ENCODE assay signal across 8 cellular contexts in the genomic region with DNA sequence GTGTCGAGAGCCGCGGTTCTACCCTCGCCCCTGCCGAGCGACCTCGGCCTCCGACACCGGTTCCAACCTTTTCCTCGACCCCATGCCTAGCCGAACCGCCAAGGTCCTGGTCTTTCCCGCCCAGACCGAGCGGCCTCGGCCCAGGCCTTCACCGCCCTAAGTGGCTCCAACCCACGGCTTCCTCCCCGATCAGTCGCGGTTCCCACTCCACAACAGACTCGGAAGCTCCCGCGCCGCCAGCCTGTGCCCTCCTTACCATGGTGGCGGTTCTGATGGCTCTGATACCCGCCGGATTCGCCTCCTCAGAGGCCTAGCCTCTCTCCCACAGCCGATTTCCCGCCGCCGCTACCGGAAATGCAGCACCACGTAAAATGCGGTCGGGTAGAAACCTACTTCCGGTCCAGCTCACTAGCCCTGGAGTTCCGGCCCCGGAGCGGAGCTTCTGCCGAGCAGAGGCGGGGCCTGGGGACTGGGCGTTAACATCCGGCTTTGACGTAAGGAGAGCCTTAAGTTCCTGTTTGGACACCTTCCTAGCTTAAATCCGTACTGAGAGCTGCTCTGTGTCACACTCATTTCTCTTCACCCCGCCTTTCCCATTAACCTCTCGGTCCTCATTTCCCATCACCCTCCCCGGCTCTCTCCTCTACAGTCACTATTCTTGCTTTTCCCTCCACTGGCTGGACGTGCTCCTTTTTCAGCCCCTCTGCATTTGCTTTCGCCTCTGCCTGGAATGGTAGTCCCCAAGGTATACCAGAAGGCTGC. TPM values are rescaled to one million over a fixed set of nuclear protein-coding genes. Genes with fewer than 3 reads are reported as not detected.
DNase-seq lines count a peak whose midpoint lies in the region; ATAC-seq and TF ChIP-seq lines count a peak whose summit lies in the region.

A gene (minus strand): TSS at position 358 of the 762 bp plus-strand sequence. CDS start 99 bp downstream, at position 259.

- POLR2A ChIA-PET in PC-9 (lab: Charles Lee; ENCODE audit: unreplicated experiment): interaction anchor here (0.5 to 1.7 kb wide), 14 partner anchors 25 to 1190 kb away, joined by 3 to 28 read pairs (median 4); a partner anchor contains a TSS

- H3K9me3 ChIP-seq in PC-9 (ENCODE audit: insufficient read depth, low read depth): no peaks in the 10 kb centered on the region
- H3K9me3 ChIP-seq in mucosa of rectum (ENCODE audit: control insufficient read depth in 2 of 2, low read length in 2 of 2): no peaks in the 10 kb centered on the region

- DNase-seq in DMS153 (lab: John Stamatoyannopoulos, UW): peak; percentile 98
- DNase-seq in Jurkat, Clone E6-1 (ENCODE audit: low read depth, low spot score): peak; percentile 99
- DNase-seq in PC-9: peak; percentile 96
- DNase-seq in activated T-cell treated with anti-CD3 and anti-CD28 coated beads, Interleukin-2, amount 50 U/mL, for 1 hour: peak; percentile 96
- peak; percentile 99 for DNase-seq in erythroblast (lab: John Stamatoyannopoulos, UW)
- peak; percentile 96 for DNase-seq in stimulated activated CD8-positive, alpha-beta memory T cell treated with anti-CD3 and anti-CD28 coated beads, Interleukin-4, amount 100 ng/mL, for 48 hours

- peak within 1 kb of the TSS; percentile 90 for H3K27ac ChIP-seq in PC-9
- H3K27ac ChIP-seq in mucosa of rectum (ENCODE audit: low read depth in 2 of 2, low read length in 2 of 2): peak within 1 kb of the TSS; percentile 93

- H3F3A ChIP-seq in PC-9 (ENCODE audit: insufficient read depth, low read depth): peaks cover 27% of the 10 kb centered on the region

- peaks cover 42% of the 10 kb centered on the region for H4K20me1 ChIP-seq in PC-9 (ENCODE audit: insufficient read depth)

- peak; percentile 98 for TF ChIP-seq POLR2A in erythroblast (IDR thresholded peaks at IDR 0.05; ENCODE audit: low read length)

- BruUV-seq in PC-9 (replicated peaks; lab: Mats Ljungman, UMichigan): TSS peak; percentile 94

- H3K4me2 ChIP-seq in PC-9: peak within 1 kb of the TSS; percentile 100

- peak within 1 kb of the TSS; percentile 94 for H2AFZ ChIP-seq in PC-9

- intact Hi-C loops in PC-9 (cut with micrococcal nuclease; ENCODE audit: unreplicated experiment): loop anchor here (1.0 kb wide), 1 partner anchor 177 kb away; no protein-coding TSS in a partner anchor

- peak within 1 kb of the TSS; percentile 91 for H3K4me3 ChIP-seq in Jurkat, Clone E6-1 (ENCODE audit: low read length)
- H3K4me3 ChIP-seq in PC-9: peak within 1 kb of the TSS; percentile 92
- H3K4me3 ChIP-seq in mucosa of rectum (ENCODE audit: low read length in 2 of 2): peak within 1 kb of the TSS; percentile 79 to 93

- H3K36me3 ChIP-seq in PC-9 (ENCODE audit: low read depth) (peaks cover 33% of the 10 kb centered on the region), mucosa of rectum (ENCODE audit: control insufficient read depth in 2 of 2, insufficient read depth in 2 of 2, low read length in 2 of 2) (peaks cover 9 to 28% of the 10 kb centered on the region in 2 donors)

- CTCF ChIA-PET in PC-9 (lab: Charles Lee): interaction anchor here (0.6 to 1.1 kb wide), 2 partner anchors 51 to 54 kb away, joined by 3 to 4 read pairs; no protein-coding TSS in a partner anchor

- no peaks in the 10 kb centered on the region for H3K27me3 ChIP-seq in PC-9 (ENCODE audit: insufficient read depth, low read depth)
- H3K27me3 ChIP-seq in mucosa of rectum (ENCODE audit: control insufficient read depth in 2 of 2, insufficient read depth in 2 of 2, low read length in 2 of 2): no peaks in the 10 kb centered on the region

- H3K4me1 ChIP-seq in PC-9 (replicated peaks; ENCODE audit: insufficient read depth) (peaks cover 21% of the 10 kb centered on the region), mucosa of rectum (ENCODE audit: control insufficient read depth in 2 of 2, insufficient read depth in 2 of 2, low read length in 2 of 2) (peaks cover 14 to 15% of the 10 kb centered on the region in 2 donors)

- peak within 1 kb of the TSS; percentile 81 to 82 for H3K9ac ChIP-seq in mucosa of rectum (ENCODE audit: low read depth in 1 of 2, low read length in 2 of 2)

- no peaks in the 10 kb centered on the region for H3K9me2 ChIP-seq in PC-9 (ENCODE audit: insufficient read depth)

- no peak for TF ChIP-seq CTCF in PC-9 (conservative IDR thresholded peaks at IDR 0.05)

- H3K79me2 ChIP-seq in PC-9 (ENCODE audit: low read depth): peaks cover 50% of the 10 kb centered on the region

- ATAC-seq in GM21619 (IDR thresholded peaks at IDR 0.05; ENCODE audit: unreplicated experiment): peak; percentile 96

RNA-seq across cellular contexts. Expression of the gene that starts here (rescaled TPM):
- polyA plus RNA-seq in Jurkat, Clone E6-1 (2012; ENCODE audit: insufficient read depth, insufficient read length): 548 TPM
- 310 and 349 TPM in 2 replicates for total RNA-seq in PC-9 (2021)

Comparison
In these comparisons a context has a peak if more than half of its experiments do, and no peak if none do; other contexts are left out.
1. Peak in every context shown above with its lines: DNase-seq, ATAC-seq, H3K4me3 ChIP-seq and H3K27ac ChIP-seq.